In the genomic region with DNA sequence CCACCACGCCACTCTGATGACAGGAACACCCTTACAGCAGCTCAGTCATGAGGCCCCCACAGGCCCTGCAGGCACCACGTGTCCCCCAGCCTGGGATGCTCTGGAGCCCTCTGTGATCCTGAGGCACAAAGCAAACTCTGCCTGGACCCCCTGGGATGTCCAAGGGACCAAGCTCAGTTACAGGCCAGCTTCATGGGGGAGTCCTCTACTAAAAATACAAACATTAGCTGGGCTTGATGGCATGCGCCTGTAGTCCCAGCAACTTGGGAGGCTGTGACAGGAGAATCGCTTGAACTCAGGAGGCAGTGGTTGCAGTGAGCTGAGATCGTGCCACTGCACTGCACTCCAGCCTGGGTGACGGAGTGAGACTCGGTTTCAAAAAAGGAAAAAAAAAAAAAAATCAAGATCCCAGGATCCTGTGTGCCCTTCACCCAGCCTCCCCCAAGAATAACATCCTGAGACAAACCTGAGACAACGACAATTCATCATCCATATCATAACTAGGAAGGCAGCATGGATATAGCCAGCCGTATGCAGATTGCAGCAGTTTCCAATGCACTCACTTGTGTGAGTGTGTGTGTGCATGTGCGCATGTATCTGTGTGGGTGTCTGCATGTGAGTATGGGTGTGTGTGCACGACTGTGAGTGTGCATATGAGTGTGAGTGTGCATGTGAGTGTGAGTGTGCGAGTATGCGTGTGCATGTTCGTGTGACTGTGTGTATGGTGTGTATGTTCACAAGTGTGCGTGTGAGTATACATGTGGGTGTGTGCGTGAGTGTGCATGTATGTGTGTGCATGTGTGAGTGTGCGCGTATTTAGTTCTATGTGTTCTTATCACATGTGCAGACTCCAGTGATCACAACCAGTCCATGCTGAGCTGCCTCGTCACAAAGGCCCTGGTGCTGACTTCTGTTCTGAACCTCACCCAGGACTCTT, we compare ENCODE assay signal across 16 cellular contexts. TPM values are rescaled to one million over a fixed set of nuclear protein-coding genes. Genes with fewer than 3 reads are reported as not detected.
DNase-seq lines count a peak whose midpoint lies in the region; ATAC-seq and TF ChIP-seq lines count a peak whose summit lies in the region.
"Had no signal": no experiment of that assay in that cellular context is flagged by ENCODE, and none has a peak within 500 bp of the region (broad histone marks: within the 10 kb centered on the region; RNA-seq: fewer than 3 reads in every experiment).

No MANE protein-coding gene starts in this region.

- H2BK5ac ChIP-seq in mesenchymal stem cell (ENCODE audit: low read depth, low read length, poor library complexity, severe bottlenecking), result no peak overlapping the region

- H4K8ac ChIP-seq in mesenchymal stem cell (ENCODE audit: low read length), result peak overlapping the region; percentile 68

- TF ChIP-seq CTCF in HFFc6 (IDR thresholded peaks at IDR 0.05), result no peak
- no peak for TF ChIP-seq CTCF in body of pancreas (IDR thresholded peaks at IDR 0.05)
- no peak for TF ChIP-seq CTCF in CD4-positive, alpha-beta T cell (IDR thresholded peaks at IDR 0.05)

- peaks cover 9% of the 10 kb centered on the region for H3K27me3 Mint-ChIP-seq in HFFc6 (ENCODE audit: insufficient read depth)
- H3K27me3 Mint-ChIP-seq in CD4-positive, alpha-beta T cell, result no peaks in the 10 kb centered on the region
- H3K27me3 Mint-ChIP-seq in CD8-positive, alpha-beta memory T cell, result no peaks in the 10 kb centered on the region
- H3K27me3 Mint-ChIP-seq: effector memory CD8-positive, alpha-beta T cell; stimulated activated memory B cell treated with anti-CD40 and anti-IgM and Interleukin-4, amounts not matched to agents 10 μg/mL and 1 μg/mL and 100 μg/mL, for 72 hours had no signal

- peak overlapping the region in 1 of 2 experiments; percentile 42 for H3K18ac ChIP-seq in mesenchymal stem cell (ENCODE audit: low read depth in 1 of 2, low read length in 2 of 2)

- H2BK15ac ChIP-seq in mesenchymal stem cell (ENCODE audit: low read depth, poor library complexity, severe bottlenecking), result peak overlapping the region; percentile 34

- H3K27ac Mint-ChIP-seq in HFFc6, result peak overlapping the region; percentile 32; the same call in 1 of the 2 replicates
- H3K27ac Mint-ChIP-seq in CD4-positive, alpha-beta T cell, result no peak overlapping the region
- peak overlapping the region in 1 of 8 donors; percentile 54 for H3K27ac Mint-ChIP-seq in CD8-positive, alpha-beta memory T cell
- H3K27ac Mint-ChIP-seq: activated T-helper 1 cell treated with anti-CD3 and anti-CD28 coated beads, Interleukin-12 subunit alpha, Interleukin-12 subunit beta, Interleukin-2, Interleukin-4 antibody, amounts not matched to agents 30 ng/mL and 10 ng/mL and 1 ng/mL, durations not matched to agents 14 hours and 24 hours and 36 hours; effector memory CD8-positive, alpha-beta T cell; stimulated activated memory B cell treated with anti-CD40 and anti-IgM and Interleukin-4, amounts not matched to agents 10 μg/mL and 1 μg/mL and 100 μg/mL, for 72 hours had no signal

- no peak overlapping the region for H2AFZ ChIP-seq in mesenchymal stem cell (ENCODE audit: low read depth, low read length)

- peak overlapping the region in 1 of 2 experiments; percentile 86 for H3K14ac ChIP-seq in mesenchymal stem cell (ENCODE audit: low read length in 2 of 2)

- H3K79me1 ChIP-seq in mesenchymal stem cell (replicated peaks; ENCODE audit: low read length, poor library complexity, severe bottlenecking), result no peaks in the 10 kb centered on the region

- POLR2A ChIA-PET in CD4-positive, alpha-beta T cell (lab: Charles Lee), result no interaction called here
- POLR2A ChIA-PET in CD8-positive, alpha-beta memory T cell (lab: Charles Lee), result no interaction called here

- H3K9ac ChIP-seq in mesenchymal stem cell (ENCODE audit: low read length), result peak overlapping the region; percentile 95
- H3K9ac ChIP-seq in stomach smooth muscle (ENCODE audit: low read length in 2 of 2), result no peak overlapping the region

- peaks cover 5% of the 10 kb centered on the region; the same call in 1 of the 2 replicates for H3K9me3 Mint-ChIP-seq in HFFc6
- no peaks in the 10 kb centered on the region for H3K9me3 Mint-ChIP-seq in CD4-positive, alpha-beta T cell
- no peaks in the 10 kb centered on the region for H3K9me3 Mint-ChIP-seq in CD8-positive, alpha-beta memory T cell
- H3K9me3 Mint-ChIP-seq: activated T-helper 1 cell treated with anti-CD3 and anti-CD28 coated beads, Interleukin-12 subunit alpha, Interleukin-12 subunit beta, Interleukin-2, Interleukin-4 antibody, amounts not matched to agents 30 ng/mL and 10 ng/mL and 1 ng/mL, durations not matched to agents 14 hours and 24 hours and 36 hours; effector memory CD8-positive, alpha-beta T cell had no signal

- H3K4me1 ChIP-seq in body of pancreas (peaks cover 83% of the 10 kb centered on the region), mesenchymal stem cell (ENCODE audit: control insufficient read depth, insufficient read depth, low read depth, low read length) (peaks cover 77% of the 10 kb centered on the region), stomach smooth muscle (ENCODE audit: control insufficient read depth, insufficient read depth, low read length) (peaks cover 88% of the 10 kb centered on the region)
- H3K4me1 ChIP-seq in CD8-positive, alpha-beta memory T cell (ENCODE audit: insufficient read depth, low read length), result no peaks in the 10 kb centered on the region

- H2BK12ac ChIP-seq in mesenchymal stem cell (ENCODE audit: low read length in 2 of 2), result peak overlapping the region in 1 of 2 experiments; percentile 79

- 88 to 91% methylated on average over 17 to 19 of the region's 19 CpGs for WGBS in body of pancreas, 2 donors
- WGBS in mesenchymal stem cell, result 94% methylated on average over 19 of the region's 19 CpGs

- peaks cover 76% of the 10 kb centered on the region for H3K4me1 Mint-ChIP-seq in HFFc6 (ENCODE audit: low read depth)
- H3K4me1 Mint-ChIP-seq in CD4-positive, alpha-beta T cell (ENCODE audit: low read depth), result peaks cover 10% of the 10 kb centered on the region
- H3K4me1 Mint-ChIP-seq in CD8-positive, alpha-beta memory T cell, result peaks cover 7 to 25% (median 21%) of the 10 kb centered on the region in 3 donors

- TF ChIP-seq POLR2A in body of pancreas (IDR thresholded peaks at IDR 0.05), result no peak

- peak overlapping the region; percentile 37; the same call in 1 of the 2 replicates for H3K4me3 Mint-ChIP-seq in HFFc6
- no peak overlapping the region for H3K4me3 Mint-ChIP-seq in CD4-positive, alpha-beta T cell
- H3K4me3 Mint-ChIP-seq in CD8-positive, alpha-beta memory T cell, result no peak overlapping the region
- H3K4me3 Mint-ChIP-seq: activated T-helper 1 cell treated with anti-CD3 and anti-CD28 coated beads, Interleukin-12 subunit alpha, Interleukin-12 subunit beta, Interleukin-2, Interleukin-4 antibody, amounts not matched to agents 30 ng/mL and 10 ng/mL and 1 ng/mL, durations not matched to agents 14 hours and 24 hours and 36 hours; effector memory CD8-positive, alpha-beta T cell; stimulated activated memory B cell treated with anti-CD40 and anti-IgM and Interleukin-4, amounts not matched to agents 10 μg/mL and 1 μg/mL and 100 μg/mL, for 72 hours had no signal

- H3K36me3 ChIP-seq in body of pancreas (replicated peaks in 1 of 2; ENCODE audit: insufficient read depth in 1 of 2, low read depth in 2 of 2) (no peaks in the 10 kb centered on the region), mesenchymal stem cell (ENCODE audit: control insufficient read depth in 1 of 2, insufficient read depth in 2 of 2, low read depth in 1 of 2, low read length in 2 of 2) (peaks cover 12 to 45% of the 10 kb centered on the region in 2 experiments), stomach smooth muscle (ENCODE audit: control insufficient read depth in 2 of 2, insufficient read depth in 2 of 2, low read length in 2 of 2) (peaks cover 3 to 4% of the 10 kb centered on the region in 2 donors)
- H3K36me3 ChIP-seq in CD8-positive, alpha-beta memory T cell (ENCODE audit: insufficient read depth, low read length), result no peaks in the 10 kb centered on the region

- H3K9me3 ChIP-seq in body of pancreas, result no peaks in the 10 kb centered on the region
- H3K9me3 ChIP-seq in mesenchymal stem cell (ENCODE audit: control insufficient read depth, low read length), result no peaks in the 10 kb centered on the region
- H3K9me3 ChIP-seq in stomach smooth muscle (ENCODE audit: control insufficient read depth in 2 of 2, low read length in 2 of 2), result no peaks in the 10 kb centered on the region
- no peaks in the 10 kb centered on the region for H3K9me3 ChIP-seq in CD4-positive, alpha-beta T cell (ENCODE audit: control insufficient read depth, low read length)
- no peaks in the 10 kb centered on the region for H3K9me3 ChIP-seq in CD8-positive, alpha-beta memory T cell (ENCODE audit: low read length)

- H4K91ac ChIP-seq in mesenchymal stem cell (ENCODE audit: low read length), result no peak overlapping the region

- H3K27me3 ChIP-seq in body of pancreas (no peaks in the 10 kb centered on the region), mesenchymal stem cell (ENCODE audit: control insufficient read depth in 1 of 2, insufficient read depth in 1 of 2, low read length in 2 of 2) (no peaks in the 10 kb centered on the region), stomach smooth muscle (ENCODE audit: control insufficient read depth in 1 of 2, insufficient read depth in 2 of 2, low read length in 2 of 2) (no peaks in the 10 kb centered on the region)
- H3K27me3 ChIP-seq in CD4-positive, alpha-beta T cell (ENCODE audit: control insufficient read depth, insufficient read depth, low read length), result no peaks in the 10 kb centered on the region
- no peaks in the 10 kb centered on the region for H3K27me3 ChIP-seq in CD8-positive, alpha-beta memory T cell (ENCODE audit: insufficient read depth, low read length, poor library complexity, severe bottlenecking)

- H3K23ac ChIP-seq in mesenchymal stem cell (ENCODE audit: low read length in 2 of 2), result peak overlapping the region in 1 of 2 experiments; percentile 46

- peaks cover 13% of the 10 kb centered on the region for H3K36me3 Mint-ChIP-seq in HFFc6 (ENCODE audit: low read depth)
- peaks cover 13% of the 10 kb centered on the region for H3K36me3 Mint-ChIP-seq in CD4-positive, alpha-beta T cell (ENCODE audit: low read depth)
- H3K36me3 Mint-ChIP-seq in CD8-positive, alpha-beta memory T cell, result peaks cover 0 to 7% (median 3%) of the 10 kb centered on the region in 3 donors

- ATAC-seq in body of pancreas (no peak), GM19023 (IDR thresholded peaks at IDR 0.05; ENCODE audit: unreplicated experiment) (no peak)
- ATAC-seq in CD4-positive, alpha-beta T cell (ENCODE audit: poor library complexity), result no peak
- ATAC-seq: effector memory CD8-positive, alpha-beta T cell; HCT116; left colon; stimulated activated memory B cell treated with anti-CD40 and anti-IgM and Interleukin-4, amounts not matched to agents 10 μg/mL and 1 μg/mL and 100 μg/mL, for 72 hours had no signal

- H2AK5ac ChIP-seq in mesenchymal stem cell (ENCODE audit: low read length, severe bottlenecking), result peak overlapping the region; percentile 55

- no peak overlapping the region for H3K4me2 ChIP-seq in mesenchymal stem cell (ENCODE audit: low read length, poor library complexity, severe bottlenecking)

- H2BK120ac ChIP-seq in mesenchymal stem cell (ENCODE audit: low read depth, low read length), result no peak overlapping the region

- H3K27ac ChIP-seq in body of pancreas, result peak overlapping the region in 3 of 4 donors; percentile 96 to 98 (median 96)
- H3K27ac ChIP-seq in mesenchymal stem cell (ENCODE audit: low read length, poor library complexity, severe bottlenecking), result peak overlapping the region; percentile 87
- H3K27ac ChIP-seq in stomach smooth muscle (ENCODE audit: low read length), result peak overlapping the region; percentile 98
- H3K27ac ChIP-seq in CD4-positive, alpha-beta T cell (ENCODE audit: low read depth, low read length), result no peak overlapping the region
- no peak overlapping the region for H3K27ac ChIP-seq in CD8-positive, alpha-beta memory T cell (ENCODE audit: low read depth, low read length)

- intact Hi-C loops in body of pancreas (cut with DNase I), result no loop called here
- intact Hi-C loops in CD4-positive, alpha-beta T cell (cut with DNase I, micrococcal nuclease), result no loop called here

- CTCF ChIA-PET in CD4-positive, alpha-beta T cell (lab: Charles Lee), result no interaction called here
- CTCF ChIA-PET in CD8-positive, alpha-beta memory T cell (lab: Charles Lee), result no interaction called here

- no peak for DNase-seq in HFFc6
- no peak for DNase-seq in body of pancreas
- no peak for DNase-seq in mesenchymal stem cell
- no peak for DNase-seq in CD4-positive, alpha-beta T cell
- DNase-seq in inferior parietal cortex (ENCODE audit: extremely low spot score), result no peak
- DNase-seq in CD8-positive, alpha-beta memory T cell, result no peak
- DNase-seq: activated CD4-positive, alpha-beta T cell treated with anti-CD3 and anti-CD28 coated beads for 48 hours; amniotic stem cell; effector memory CD8-positive, alpha-beta T cell; left colon; MV-4-11 had no signal

- no peak overlapping the region for H3K4ac ChIP-seq in mesenchymal stem cell (ENCODE audit: low read depth in 1 of 2, low read length in 2 of 2)

- H3K4me3 ChIP-seq in body of pancreas, result no peak overlapping the region
- H3K4me3 ChIP-seq in mesenchymal stem cell (ENCODE audit: insufficient read depth in 1 of 2, low read depth in 1 of 2, low read length in 2 of 2), result peak overlapping the region in 1 of 2 experiments; percentile 3
- H3K4me3 ChIP-seq in stomach smooth muscle (ENCODE audit: low read length in 2 of 2), result peak overlapping the region; percentile 28 to 74
- no peak overlapping the region for H3K4me3 ChIP-seq in CD8-positive, alpha-beta memory T cell (ENCODE audit: low read length)

RNA-seq across cellular contexts. Expression of a gene that starts 52.1 kb away (rescaled TPM):
- 100 to 1,000 TPM; 237 to 249 (median 240) TPM for total RNA-seq in HFFc6 (2021; fragmentation: NEBNext Ultra II Directional; extraction: Animal tissue kit (Norgen Biotek cat#: 25700))
- 100 to 1,000 TPM in 1 of 2 donors, 10 to 100 TPM in 1; 53.7 to 397 TPM for total RNA-seq in body of pancreas
- polyA plus RNA-seq in mesenchymal stem cell (2013, experiment 1 of 2), result 120 TPM
- polyA plus RNA-seq in mesenchymal stem cell (2013, experiment 2 of 2), result 113 TPM
- total RNA-seq in CD4-positive, alpha-beta T cell, result 100 to 1,000 TPM; 133 to 140 TPM
- total RNA-seq in CD8-positive, alpha-beta memory T cell, result 10 to 100 TPM; 96.6 to 97.4 TPM
- polyA plus RNA-seq in CD8-positive, alpha-beta memory T cell, result 16.7 TPM

Comparison
In these comparisons a context has a peak if more than half of its experiments do, and no peak if none do; other contexts are left out.
1. H3K27ac ChIP-seq: peak in body of pancreas (3 of 4), mesenchymal stem cell (single experiment) and stomach smooth muscle (single experiment); none in CD4-positive, alpha-beta T cell (single experiment) and CD8-positive, alpha-beta memory T cell (single experiment).
2. H3K4me3 ChIP-seq: peak in stomach smooth muscle (2 of 2); none in body of pancreas (0 of 2) and CD8-positive, alpha-beta memory T cell (single experiment).